ENCODE assay signal across 1 cellular context in genomic region chr13:103883152-103883551, GRCh38.
TF ChIP-seq lines count a peak whose summit lies in the region.

No MANE protein-coding gene starts in this region.

TF ChIP-seq in SK-N-SH treated with all-trans-retinoic acid at 6 μM for 48 hours, 23 proteins besides CTCF, POLR2A, EP300 and RAD21 (continued from another document):
- TF ChIP-seq CREB5 (CRISPR knock-in tag; IDR thresholded peaks at IDR 0.05; ENCODE audit: low read depth) (peak; percentile 53; the same call in 1 of the 2 replicates), PPARA (CRISPR knock-in tag; IDR thresholded peaks at IDR 0.05; ENCODE audit: borderline replicate concordance) (no peak), CSDC2 (CRISPR knock-in tag; IDR thresholded peaks at IDR 0.05) (no peak), OSR1 (CRISPR knock-in tag; IDR thresholded peaks at IDR 0.05) (no peak), CSRNP3 (CRISPR knock-in tag; IDR thresholded peaks at IDR 0.05) (no peak), PATZ1 (CRISPR knock-in tag; IDR thresholded peaks at IDR 0.05; ENCODE audit: borderline replicate concordance) (no peak), SNAI2 (CRISPR knock-in tag; IDR thresholded peaks at IDR 0.05) (no peak), ESRRG (CRISPR knock-in tag; IDR thresholded peaks at IDR 0.05) (no peak)
